23 cellular contexts compared by ENCODE assay signal in genomic region chr1:100325415-100326324, GRCh38. TPM values are rescaled to one million over a fixed set of nuclear protein-coding genes. Genes with fewer than 3 reads are reported as not detected.
DNase-seq lines count a peak whose midpoint lies in the region; ATAC-seq, FAIRE-seq and TF ChIP-seq lines count a peak whose summit lies in the region.
"Had no signal": no experiment of that assay in that cellular context is flagged by ENCODE, and none has a peak within 500 bp of the region (broad histone marks: within the 10 kb centered on the region; RNA-seq: fewer than 3 reads in every experiment).

No MANE protein-coding gene starts in this region.

- no peaks in the 10 kb centered on the region for H3K4me1 ChIP-seq in CD8-positive, alpha-beta memory T cell (ENCODE audit: insufficient read depth, low read length)
- no peaks in the 10 kb centered on the region for H3K4me1 ChIP-seq in testis
- H3K4me1 ChIP-seq: BLaER1 treated with 17β-estradiol and CSF1 and Interleukin-3, amounts not matched to agents 10 nM and 100 nM; esophagus squamous epithelium; SJCRH30 had no signal

- H3K4me1 Mint-ChIP-seq in CD8-positive, alpha-beta memory T cell: no peaks in the 10 kb centered on the region
- H3K4me1 Mint-ChIP-seq: immature natural killer cell had no signal

- peak; percentile 38 for ATAC-seq in HG02759 (IDR thresholded peaks at IDR 0.05; ENCODE audit: unreplicated experiment)
- no peak for ATAC-seq in HG02763 (IDR thresholded peaks at IDR 0.05; ENCODE audit: unreplicated experiment)
- ATAC-seq: activated naive CD8-positive, alpha-beta T cell treated with anti-CD3 and anti-CD28 coated beads, Interleukin-2, amount 50 U/mL, for 24 hours; body of pancreas had no signal

- no peak overlapping the region for H3K27ac Mint-ChIP-seq in CD8-positive, alpha-beta memory T cell
- H3K27ac Mint-ChIP-seq: activated CD4-positive, alpha-beta T cell treated with anti-CD3 and anti-CD28 coated beads, Interleukin-2, amount 10 ng/mL, durations not matched to agents 7 days and 5 days; activated naive CD8-positive, alpha-beta T cell treated with anti-CD3 and anti-CD28 coated beads, Interleukin-2, amount 50 U/mL, for 24 hours; immature natural killer cell; stimulated activated naive CD8-positive, alpha-beta T cell treated with anti-CD3 and anti-CD28 coated beads, Interleukin-15, Interleukin-2, amounts not matched to agents 100 ng/mL and 50 ng/mL, for 24 hours; T-helper 1 cell treated with Interleukin-12 subunit alpha and Interleukin-12 subunit beta and Interleukin-4 antibody, amounts not matched to agents 30 μg/mL and 1 μg/mL, for 36 hours had no signal

- intact Hi-C loops in testis (cut with DNase I; ENCODE audit: low total_unique reads): no loop called here

- no peaks in the 10 kb centered on the region for H3K9me3 ChIP-seq in CD8-positive, alpha-beta memory T cell (ENCODE audit: low read length)
- no peaks in the 10 kb centered on the region for H3K9me3 ChIP-seq in testis
- H3K9me3 ChIP-seq: body of pancreas, esophagus squamous epithelium, SJCRH30, tibial nerve had no signal

- POLR2A ChIA-PET in CD8-positive, alpha-beta memory T cell (lab: Charles Lee): no interaction called here

- CTCF ChIA-PET in CD8-positive, alpha-beta memory T cell (lab: Charles Lee): no interaction called here

- H3K36me3 Mint-ChIP-seq in CD8-positive, alpha-beta memory T cell: peaks cover 0 to 6% (median 0%) of the 10 kb centered on the region in 3 donors

- peaks cover 0 to 2% (median 0%) of the 10 kb centered on the region in 5 donors for H3K9me3 Mint-ChIP-seq in CD8-positive, alpha-beta memory T cell

- H3K36me3 ChIP-seq in CD8-positive, alpha-beta memory T cell (ENCODE audit: insufficient read depth, low read length): no peaks in the 10 kb centered on the region
- no peaks in the 10 kb centered on the region for H3K36me3 ChIP-seq in testis (ENCODE audit: low read depth, missing control alignments)
- H3K36me3 ChIP-seq: BLaER1 treated with 17β-estradiol and CSF1 and Interleukin-3, amounts not matched to agents 10 nM and 100 nM; esophagus squamous epithelium; SJCRH30; tibial nerve had no signal

- DNase-seq in GM12891 (ENCODE audit: insufficient read length, low spot score) (no peak), NCI-H748 (lab: John Stamatoyannopoulos, UW; ENCODE audit: unreplicated experiment) (peak; percentile 22), iPS DF 19.7 (ENCODE audit: low read depth, low spot score) (peak; percentile 73), testis (no peak)
- DNase-seq in CD8-positive, alpha-beta memory T cell: no peak
- DNase-seq in stimulated activated CD4-positive, alpha-beta T cell treated with anti-CD3 and anti-CD28 coated beads, Interleukin-4, amount 100 ng/mL, for 1 hour: no peak
- DNase-seq: activated CD4-positive, alpha-beta T cell treated with anti-CD3 and anti-CD28 coated beads, Interleukin-2, amount 10 ng/mL, durations not matched to agents 7 days and 5 days; activated CD8-positive, alpha-beta memory T cell treated with anti-CD3 and anti-CD28 coated beads, Interleukin-2, amount 50 U/mL, for 4 hours; activated naive CD8-positive, alpha-beta T cell treated with anti-CD3 and anti-CD28 coated beads, Interleukin-2, amount 50 U/mL, for 24 hours; body of pancreas; effector memory CD4-positive, alpha-beta T cell; esophagus squamous epithelium; immature natural killer cell; NCI-H1417; SJCRH30; stimulated activated CD4-positive, alpha-beta T cell treated with anti-CD3 and anti-CD28 coated beads, Interleukin-2, amount 100 ng/mL, for 48 hours had no signal

- WGBS in testis, 2 donors: 80 to 84% methylated on average over 7 of the region's 7 CpGs

- TF ChIP-seq POLR2A in GM12891 (IDR thresholded peaks at IDR 0.05; ENCODE audit: low read depth, low read length) (no peak), testis (IDR thresholded peaks at IDR 0.05) (no peak)

- FAIRE-seq in GM12891 (lab: Jason Lieb, UNC): peak; percentile 41

- peaks cover 0 to 3% of the 10 kb centered on the region in 2 donors for H3K27me3 Mint-ChIP-seq in CD8-positive, alpha-beta memory T cell
- H3K27me3 Mint-ChIP-seq: activated CD4-positive, alpha-beta T cell treated with anti-CD3 and anti-CD28 coated beads, Interleukin-2, amount 10 ng/mL, durations not matched to agents 7 days and 5 days; stimulated activated naive CD8-positive, alpha-beta T cell treated with anti-CD3 and anti-CD28 coated beads, Interleukin-15, Interleukin-2, amounts not matched to agents 100 ng/mL and 50 ng/mL, for 24 hours had no signal

- no peak for TF ChIP-seq CTCF in testis (IDR thresholded peaks at IDR 0.05)

- H3K27ac ChIP-seq in CD8-positive, alpha-beta memory T cell (ENCODE audit: low read depth, low read length): no peak overlapping the region
- H3K27ac ChIP-seq in testis: no peak overlapping the region
- H3K27ac ChIP-seq: BLaER1 treated with 17β-estradiol and CSF1 and Interleukin-3, amounts not matched to agents 10 nM and 100 nM; body of pancreas; esophagus squamous epithelium; SJCRH30; tibial nerve had no signal

- H3K4me3 Mint-ChIP-seq in CD8-positive, alpha-beta memory T cell: no peak overlapping the region
- H3K4me3 Mint-ChIP-seq: activated CD4-positive, alpha-beta T cell treated with anti-CD3 and anti-CD28 coated beads, Interleukin-2, amount 10 ng/mL, durations not matched to agents 7 days and 5 days; activated naive CD8-positive, alpha-beta T cell treated with anti-CD3 and anti-CD28 coated beads, Interleukin-2, amount 50 U/mL, for 24 hours; immature natural killer cell; stimulated activated naive CD8-positive, alpha-beta T cell treated with anti-CD3 and anti-CD28 coated beads, Interleukin-15, Interleukin-2, amounts not matched to agents 100 ng/mL and 50 ng/mL, for 24 hours; T-helper 1 cell treated with Interleukin-12 subunit alpha and Interleukin-12 subunit beta and Interleukin-4 antibody, amounts not matched to agents 30 μg/mL and 1 μg/mL, for 36 hours had no signal

- no peaks in the 10 kb centered on the region for H3K27me3 ChIP-seq in CD8-positive, alpha-beta memory T cell (ENCODE audit: insufficient read depth, low read length, poor library complexity, severe bottlenecking)
- H3K27me3 ChIP-seq in testis: no peaks in the 10 kb centered on the region
- H3K27me3 ChIP-seq: BLaER1 treated with 17β-estradiol and CSF1 and Interleukin-3, amounts not matched to agents 10 nM and 100 nM; body of pancreas; esophagus squamous epithelium; SJCRH30; tibial nerve had no signal

- H3K4me3 ChIP-seq in CD8-positive, alpha-beta memory T cell (ENCODE audit: low read length): no peak overlapping the region
- no peak overlapping the region for H3K4me3 ChIP-seq in testis
- H3K4me3 ChIP-seq: BLaER1 treated with 17β-estradiol and CSF1 and Interleukin-3, amounts not matched to agents 10 nM and 100 nM; body of pancreas; esophagus squamous epithelium; SJCRH30; smooth muscle cell; tibial nerve had no signal

TF ChIP-seq in GM12891, 5 proteins besides CTCF, POLR2A, EP300 and RAD21:
- TF ChIP-seq PAX5 (IDR thresholded peaks at IDR 0.05; ENCODE audit: insufficient read depth, low read length, severe bottlenecking) (no peak), POU2F2 (IDR thresholded peaks at IDR 0.05; ENCODE audit: low read depth, low read length) (no peak), TAF1 (IDR thresholded peaks at IDR 0.05; ENCODE audit: low read depth, low read length) (no peak), POLR2AphosphoS5 (IDR thresholded peaks at IDR 0.05; ENCODE audit: low read depth, low read length) (no peak), SPI1 (IDR thresholded peaks at IDR 0.05; ENCODE audit: low read depth, low read length) (no peak)
TF ChIP-seq in GM12891: peak in this region for 0.

RNA-seq across cellular contexts. Expression of gene CDC14A, which starts 26.6 kb away (rescaled TPM):
- 2.2 TPM for polyA plus RNA-seq in GM12891 (2012; ENCODE audit: low read depth, missing spikeins)
- total RNA-seq in CD8-positive, alpha-beta memory T cell: 10 to 100 TPM; 25.4 to 27.9 TPM
- 36.4 TPM for polyA plus RNA-seq in CD8-positive, alpha-beta memory T cell
- total RNA-seq in testis: 10 to 100 TPM; 28.3 to 40.6 TPM
- polyA plus RNA-seq in testis (ENCODE audit: insufficient read depth, low read depth, low replicate concordance): 55.9 TPM

RNA-seq across cellular contexts. Expression of gene RTCA, which starts 59.7 kb away (rescaled TPM):
- 27.5 TPM for polyA plus RNA-seq in GM12891 (2012; ENCODE audit: low read depth, missing spikeins)
- 10 to 100 TPM; 64.5 to 68.3 TPM for total RNA-seq in CD8-positive, alpha-beta memory T cell
- polyA plus RNA-seq in CD8-positive, alpha-beta memory T cell: 25.2 TPM
- total RNA-seq in testis: 10 to 100 TPM; 24.2 to 30.0 TPM
- 20.9 TPM for polyA plus RNA-seq in testis (ENCODE audit: insufficient read depth, low read depth, low replicate concordance)

Comparison
In these comparisons a context has a peak if more than half of its experiments do, and no peak if none do; other contexts are left out.
1. DNase-seq: peak in NCI-H748 (single experiment) and iPS DF 19.7 (single experiment); none in GM12891 (single experiment), CD8-positive, alpha-beta memory T cell (0 of 5), testis (single experiment) and stimulated activated CD4-positive, alpha-beta T cell treated with anti-CD3 and anti-CD28 coated beads, Interleukin-4, amount 100 ng/mL, for 1 hour (single experiment).